Comparison of ENCODE assay signal across 31 cellular contexts in the genomic region with DNA sequence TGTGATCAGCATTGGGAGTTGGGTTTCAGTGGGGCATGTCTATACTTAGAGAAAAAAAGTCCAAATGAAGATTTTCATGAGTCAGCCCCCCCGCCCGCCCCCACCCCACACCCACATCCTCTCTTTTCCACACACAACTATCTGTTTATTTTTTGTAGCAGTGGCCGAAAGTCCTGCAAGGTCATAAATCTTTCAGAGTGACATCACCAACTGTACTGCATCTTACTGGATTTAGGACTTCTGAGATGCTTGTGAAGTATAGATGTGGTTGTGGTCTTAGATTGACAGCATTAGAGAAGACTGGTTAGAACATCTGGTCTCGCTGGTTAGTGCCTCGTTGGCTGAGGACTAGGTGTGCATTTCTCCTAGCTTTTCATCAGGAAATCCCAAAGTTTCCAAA. TPM values are rescaled to one million over a fixed set of nuclear protein-coding genes. Genes with fewer than 3 reads are reported as not detected.
DNase-seq lines count a peak whose midpoint lies in the region; ATAC-seq and TF ChIP-seq lines count a peak whose summit lies in the region.
"Had no signal": no experiment of that assay in that cellular context is flagged by ENCODE, and none has a peak within 500 bp of the region (broad histone marks: within the 10 kb centered on the region; RNA-seq: fewer than 3 reads in every experiment).

No MANE protein-coding gene starts in this region.

- peaks cover 17% of the 10 kb centered on the region for H3K36me3 Mint-ChIP-seq in activated naive CD4-positive, alpha-beta T cell treated with anti-CD3 and anti-CD28 coated beads, Interleukin-2, amount 50 U/mL, for 24 hours

- CTCF ChIA-PET in PC-3 (lab: Charles Lee), result no interaction called here

- H3K9me3 ChIP-seq in PC-3 (ENCODE audit: low read length) (no peaks in the 10 kb centered on the region), fibroblast of lung (ENCODE audit: control insufficient read depth, insufficient read depth, low read depth, low read length) (no peaks in the 10 kb centered on the region)
- H3K9me3 ChIP-seq: adrenal gland, breast epithelium, MG63, neutrophil, testis had no signal

- H3K27ac ChIP-seq in PC-3 (ENCODE audit: low read length), result no peak overlapping the region
- H3K27ac ChIP-seq in fibroblast of lung (ENCODE audit: insufficient read depth, low read length), result no peak overlapping the region
- H3K27ac ChIP-seq: adrenal gland, breast epithelium, foreskin keratinocyte, neutrophil, RWPE1, testis had no signal

- TF ChIP-seq CTCF in PC-3 (conservative IDR thresholded peaks at IDR 0.05; ENCODE audit: low read depth, low read length) (no peak), fibroblast of lung (conservative IDR thresholded peaks at IDR 0.05 in 1 of 2, IDR thresholded peaks at IDR 0.05 in 1 of 2; ENCODE audit: low read depth in 1 of 2, low read length in 2 of 2) (no peak)

- H3K4me2 ChIP-seq in PC-3 (ENCODE audit: low read length) (no peak overlapping the region), fibroblast of lung (ENCODE audit: extremely low read depth, insufficient read depth, low read length) (peak overlapping the region; percentile 27)
- H3K4me2 ChIP-seq: GM23338 had no signal

- H4K20me1 ChIP-seq in PC-3 (ENCODE audit: low read length), result 0 out of 2 replicates have a peak, but pooled peaks cover 3% of the 10 kb centered on the region
- no peaks in the 10 kb centered on the region for H4K20me1 ChIP-seq in fibroblast of lung (ENCODE audit: control insufficient read depth, extremely low read depth, insufficient read depth, low read length)

- DNase-seq in activated naive CD4-positive, alpha-beta T cell treated with anti-CD3 and anti-CD28 coated beads, Interleukin-2, amount 50 U/mL, for 16 hours, result no peak
- DNase-seq in PC-3, result no peak
- DNase-seq in fibroblast of lung (ENCODE audit: low read depth in 2 of 2), result peak; percentile 68 to 76
- DNase-seq in glomerular visceral epithelial cell (ENCODE audit: extremely low spot score), result no peak
- no peak for DNase-seq in HPDE6-E6E7 (ENCODE audit: extremely low spot score)
- no peak for DNase-seq in SHP77 (lab: John Stamatoyannopoulos, UW)
- no peak for DNase-seq in NCI-H82 treated with DMSO at 0.1 percent for 48 hours (lab: John Stamatoyannopoulos, UW; ENCODE audit: unreplicated experiment)
- DNase-seq: activated gamma-delta T cell treated with Interleukin-2 at 50 U/mL for 16 hours; activated T-cell treated with anti-CD3 and anti-CD28 coated beads, Interleukin-2, amount 50 U/mL, for 1 hour; adrenal gland; AML-193; CD4-positive, alpha-beta T cell; effector memory CD4-positive, alpha-beta T cell; foreskin keratinocyte; hypothalamus; MG63; NCI-H1417; NCI-H2081; NCI-H345; stimulated activated naive CD4-positive, alpha-beta T cell; testis had no signal

- H3K9ac ChIP-seq in PC-3 (ENCODE audit: low read length) (no peak overlapping the region), fibroblast of lung (ENCODE audit: insufficient read depth, low read length) (no peak overlapping the region)

- no TSS peak for BruUV-seq in PC-3 (replicated peaks; lab: Mats Ljungman, UMichigan)

- H2AFZ ChIP-seq in PC-3 (ENCODE audit: low read length) (no peak overlapping the region), fibroblast of lung (ENCODE audit: low read length) (no peak overlapping the region)
- H2AFZ ChIP-seq: GM23338 had no signal

- peaks cover 15% of the 10 kb centered on the region for H3F3A ChIP-seq in PC-3 (ENCODE audit: low read length, unreplicated experiment)

- peaks cover 6% of the 10 kb centered on the region for H3K4me1 Mint-ChIP-seq in activated naive CD4-positive, alpha-beta T cell treated with anti-CD3 and anti-CD28 coated beads, Interleukin-2, amount 50 U/mL, for 24 hours
- H3K4me1 Mint-ChIP-seq: GM23338 had no signal

- H3K79me2 ChIP-seq in PC-3 (ENCODE audit: low read length) (no peaks in the 10 kb centered on the region), fibroblast of lung (ENCODE audit: control insufficient read depth, insufficient read depth, low read length) (no peaks in the 10 kb centered on the region)

- intact Hi-C loops in PC-3 (cut with micrococcal nuclease), result no loop called here

- no peak overlapping the region for H3K4me3 Mint-ChIP-seq in activated naive CD4-positive, alpha-beta T cell treated with anti-CD3 and anti-CD28 coated beads, Interleukin-2, amount 50 U/mL, for 24 hours
- H3K4me3 Mint-ChIP-seq: CD4-positive, alpha-beta T cell; GM23338; memory B cell had no signal

- H3K4me1 ChIP-seq in PC-3 (ENCODE audit: insufficient read depth, low read length) (no peaks in the 10 kb centered on the region), fibroblast of lung (ENCODE audit: control insufficient read depth, extremely low read depth, insufficient read depth, low read length) (peaks cover 10% of the 10 kb centered on the region)
- H3K4me1 ChIP-seq: adrenal gland, breast epithelium, foreskin keratinocyte, testis had no signal

- POLR2A ChIA-PET in PC-3 (lab: Charles Lee; ENCODE audit: unreplicated experiment), result no interaction called here

- H3K27me3 ChIP-seq in PC-3 (ENCODE audit: low read length), result no peaks in the 10 kb centered on the region
- no peaks in the 10 kb centered on the region for H3K27me3 ChIP-seq in fibroblast of lung (ENCODE audit: control insufficient read depth, insufficient read depth, low read length)
- H3K27me3 ChIP-seq: adrenal gland, breast epithelium, foreskin keratinocyte, MG63, neutrophil, testis had no signal

- no peaks in the 10 kb centered on the region for H3K9me2 ChIP-seq in PC-3 (replicated peaks; ENCODE audit: low read length)

- H3K27me3 Mint-ChIP-seq in activated naive CD4-positive, alpha-beta T cell treated with anti-CD3 and anti-CD28 coated beads, Interleukin-2, amount 50 U/mL, for 24 hours, result no peaks in the 10 kb centered on the region
- H3K27me3 Mint-ChIP-seq: CD4-positive, alpha-beta T cell; memory B cell; progenitor cell of endocrine pancreas had no signal

- peak overlapping the region; percentile 25 for H3K27ac Mint-ChIP-seq in activated naive CD4-positive, alpha-beta T cell treated with anti-CD3 and anti-CD28 coated beads, Interleukin-2, amount 50 U/mL, for 24 hours
- H3K27ac Mint-ChIP-seq: CD4-positive, alpha-beta T cell; GM23338; memory B cell; progenitor cell of endocrine pancreas had no signal

- H3K4me3 ChIP-seq in PC-3 (ENCODE audit: low read length) (no peak overlapping the region), fibroblast of lung (replicated peaks in 1 of 4; ENCODE audit: control extremely low read depth in 1 of 4, insufficient read depth in 1 of 4, low read depth in 3 of 4, low read length in 4 of 4) (no peak overlapping the region)
- H3K4me3 ChIP-seq: adrenal gland, breast epithelium, GM23338, MG63, testis had no signal

- ATAC-seq in PC-3, result peak; percentile 35
- ATAC-seq: foreskin keratinocyte, GM23338, left lobe of liver, sciatic nerve had no signal

- no peaks in the 10 kb centered on the region for H3K9me3 Mint-ChIP-seq in activated naive CD4-positive, alpha-beta T cell treated with anti-CD3 and anti-CD28 coated beads, Interleukin-2, amount 50 U/mL, for 24 hours
- H3K9me3 Mint-ChIP-seq: CD4-positive, alpha-beta T cell; GM23338; memory B cell had no signal

- peaks cover 67% of the 10 kb centered on the region for H3K36me3 ChIP-seq in PC-3 (ENCODE audit: low read depth, low read length)
- peaks cover 8% of the 10 kb centered on the region for H3K36me3 ChIP-seq in fibroblast of lung (ENCODE audit: control insufficient read depth, insufficient read depth, low read length)
- H3K36me3 ChIP-seq: breast epithelium had no signal

RNA-seq across cellular contexts. Expression of gene ROPN1L, which starts 7.3 kb away (rescaled TPM):
- total RNA-seq in PC-3 (2014; rRNA removed), result 0.95 and 1.7 TPM in 2 replicates
- 0.17 and 0.26 TPM in 2 replicates for total RNA-seq in fibroblast of lung
- polyA plus RNA-seq in fibroblast of lung, result 0.26 and 0.50 TPM in 2 replicates
- 0.33 and 0.55 TPM in 2 replicates for polyA plus RNA-seq in fibroblast of lung (2012)
- not detected in 2 replicates for polyA minus RNA-seq in fibroblast of lung (ENCODE audit: low replicate concordance)
- total RNA-seq: epithelial cell of proximal tubule, GM23338 had no signal

Comparison
In these comparisons a context has a peak if more than half of its experiments do, and no peak if none do; other contexts are left out.
1. DNase-seq: peak in fibroblast of lung (2 of 2); none in activated naive CD4-positive, alpha-beta T cell treated with anti-CD3 and anti-CD28 coated beads, Interleukin-2, amount 50 U/mL, for 16 hours (single experiment), PC-3 (single experiment), glomerular visceral epithelial cell (single experiment), HPDE6-E6E7 (single experiment), SHP77 (0 of 2) and NCI-H82 treated with DMSO at 0.1 percent for 48 hours (single experiment).